In genomic region chr1:59917785-59918180, GRCh38 we compare ENCODE assay signal across 16 cellular contexts. TPM values are rescaled to one million over a fixed set of nuclear protein-coding genes. Genes with fewer than 3 reads are reported as not detected.
DNase-seq lines count a peak whose midpoint lies in the region; ATAC-seq and TF ChIP-seq lines count a peak whose summit lies in the region.
"Had no signal": no experiment of that assay in that cellular context is flagged by ENCODE, and none has a peak within 500 bp of the region (broad histone marks: within the 10 kb centered on the region; RNA-seq: fewer than 3 reads in every experiment).

No MANE protein-coding gene starts in this region.

- H3K9me3 ChIP-seq in right cardiac atrium (ENCODE audit: control insufficient read depth, low read length) (no peaks in the 10 kb centered on the region), A673 (ENCODE audit: low read depth, low read length, poor library complexity, severe bottlenecking) (no peaks in the 10 kb centered on the region)
- H3K9me3 ChIP-seq in CD4-positive, alpha-beta memory T cell (ENCODE audit: control insufficient read depth in 1 of 2, low read length in 2 of 2) = no peaks in the 10 kb centered on the region
- H3K9me3 ChIP-seq: A549, Caco-2 had no signal

- H3K36me3 ChIP-seq in CD4-positive, alpha-beta memory T cell (ENCODE audit: insufficient read depth, low read length) = no peaks in the 10 kb centered on the region
- H3K36me3 ChIP-seq in A673 (ENCODE audit: insufficient read depth, low read length, poor library complexity, severe bottlenecking) = no peaks in the 10 kb centered on the region

- intact Hi-C loops in right cardiac atrium (cut with DNase I) (no loop called here), cardiac septum (cut with DNase I) (no loop called here), dorsolateral prefrontal cortex (cut with DNase I) (no loop called here), A673 (cut with micrococcal nuclease; ENCODE audit: unreplicated experiment) (no loop called here)
- intact Hi-C loops in CD4-positive, alpha-beta memory T cell (cut with micrococcal nuclease) = no loop called here

- peaks cover 13 to 15% of the 10 kb centered on the region in 2 donors for H3K27me3 Mint-ChIP-seq in CD4-positive, alpha-beta memory T cell

- H3K27me3 ChIP-seq in right cardiac atrium (ENCODE audit: control insufficient read depth, insufficient read depth) = no peaks in the 10 kb centered on the region
- H3K27me3 ChIP-seq in dorsolateral prefrontal cortex = no peaks in the 10 kb centered on the region
- H3K27me3 ChIP-seq in CD4-positive, alpha-beta memory T cell (ENCODE audit: insufficient read depth, low read length) = no peaks in the 10 kb centered on the region
- H3K27me3 ChIP-seq in A673 (replicated peaks; ENCODE audit: insufficient read depth, low read depth, low read length, poor library complexity) = peaks cover 11% of the 10 kb centered on the region

- H3K36me3 Mint-ChIP-seq in CD4-positive, alpha-beta memory T cell = no peaks in the 10 kb centered on the region
- H3K36me3 Mint-ChIP-seq: CD14-positive monocyte; CD8-positive, alpha-beta memory T cell had no signal

- H3K27ac ChIP-seq in right cardiac atrium (ENCODE audit: low read length) (peak overlapping the region; percentile 56), dorsolateral prefrontal cortex (peak overlapping the region; percentile 89 to 100 (median 97)), A673 (ENCODE audit: low read depth, low read length, poor library complexity, severe bottlenecking) (no peak overlapping the region)
- no peak overlapping the region for H3K27ac ChIP-seq in CD4-positive, alpha-beta memory T cell (ENCODE audit: low read depth, low read length)
- H3K27ac ChIP-seq: A549 had no signal

- no peak overlapping the region for H3K4me3 ChIP-seq in right cardiac atrium (ENCODE audit: low read length)
- peak overlapping the region in 7 of 59 donors; percentile 0 to 57 (median 35) for H3K4me3 ChIP-seq in dorsolateral prefrontal cortex
- H3K4me3 ChIP-seq in CD4-positive, alpha-beta memory T cell (ENCODE audit: low read length in 2 of 2) = no peak overlapping the region
- H3K4me3 ChIP-seq in A673 (ENCODE audit: low read depth, low read length, poor library complexity, severe bottlenecking) = no peak overlapping the region
- H3K4me3 ChIP-seq: A549 had no signal

- POLR2A ChIA-PET in CD4-positive, alpha-beta memory T cell (lab: Charles Lee; ENCODE audit: partially characterized antibody) = no interaction called here
- POLR2A ChIA-PET in A673 (lab: Charles Lee; ENCODE audit: low non-redundant PET) = no interaction called here

- no peak overlapping the region for H3K27ac Mint-ChIP-seq in CD4-positive, alpha-beta memory T cell
- H3K27ac Mint-ChIP-seq: CD14-positive monocyte, H9 had no signal

- H3K9me3 Mint-ChIP-seq in CD4-positive, alpha-beta memory T cell = no peaks in the 10 kb centered on the region
- H3K9me3 Mint-ChIP-seq: H9 had no signal

- ATAC-seq in right cardiac atrium = no peak
- ATAC-seq in HG03135 (IDR thresholded peaks at IDR 0.05; ENCODE audit: unreplicated experiment) = no peak
- ATAC-seq: A549, HepG2 had no signal

- H3K4me1 ChIP-seq in right cardiac atrium (ENCODE audit: control insufficient read depth, insufficient read depth, low read length) (peaks cover 6% of the 10 kb centered on the region), A673 (ENCODE audit: insufficient read depth, low read length, poor library complexity, severe bottlenecking) (no peaks in the 10 kb centered on the region)
- H3K4me1 ChIP-seq in CD4-positive, alpha-beta memory T cell (ENCODE audit: insufficient read depth, low read length) = no peaks in the 10 kb centered on the region
- H3K4me1 ChIP-seq: A549, Caco-2 had no signal

- no peak for DNase-seq in right cardiac atrium
- no peak for DNase-seq in cardiac septum (ENCODE audit: low spot score)
- DNase-seq in dorsolateral prefrontal cortex = no peak
- peak; percentile 37 for DNase-seq in pons (ENCODE audit: low spot score)
- DNase-seq in CD4-positive, alpha-beta memory T cell = no peak
- no peak for DNase-seq in A673 (ENCODE audit: low spot score)
- DNase-seq: Caco-2; CD8-positive, alpha-beta memory T cell; DND-41; GDM1; GOT3; H9 had no signal

- CTCF ChIA-PET in CD4-positive, alpha-beta memory T cell (lab: Charles Lee; ENCODE audit: partially characterized antibody) = no interaction called here
- CTCF ChIA-PET in A673 (lab: Charles Lee) = no interaction called here

- no TSS peak for BruUV-seq in A673 (replicated peaks; lab: Mats Ljungman, UMichigan)

- WGBS in right cardiac atrium = 96% methylated on average over 2 of the region's 2 CpGs

- no peak overlapping the region for H3K4me3 Mint-ChIP-seq in CD4-positive, alpha-beta memory T cell
- H3K4me3 Mint-ChIP-seq: CD14-positive monocyte; CD8-positive, alpha-beta memory T cell; H9 had no signal

- H3K4me1 Mint-ChIP-seq in CD4-positive, alpha-beta memory T cell = no peaks in the 10 kb centered on the region
- H3K4me1 Mint-ChIP-seq: CD14-positive monocyte, H9 had no signal

- no peak for TF ChIP-seq CTCF in dorsolateral prefrontal cortex (IDR thresholded peaks at IDR 0.05 in 54 of 56, conservative IDR thresholded peaks at IDR 0.05 in 2 of 56; ENCODE audit: low read depth in 1 of 56, partially characterized antibody in 56 of 56)
- TF ChIP-seq CTCF in A673 (conservative IDR thresholded peaks at IDR 0.05; ENCODE audit: low read depth, low read length) = no peak

RNA-seq across cellular contexts. Expression of gene CYP2J2, which starts 8.8 kb away (rescaled TPM):
- total RNA-seq in right cardiac atrium (100 to 1,000 TPM in 1 of 4 donors, 10 to 100 TPM in 3; 50.5 to 112 (median 63.4) TPM), cardiac septum (160 TPM), dorsolateral prefrontal cortex (10 to 100 TPM; 11.0 to 52.5 (median 23.8) TPM), A673 (2021) (1.8 and 1.9 TPM in 2 replicates)
- 75.3 TPM for polyA plus RNA-seq in right cardiac atrium
- under 1 TPM; 0.20 to 0.28 TPM for total RNA-seq in CD4-positive, alpha-beta memory T cell
- polyA plus RNA-seq in CD4-positive, alpha-beta memory T cell = under 1 TPM in 1 of 2 donors, not detected in 1; 0.59 TPM
- polyA plus RNA-seq: CD14-positive monocyte had no signal

Comparison
In these comparisons a context has a peak if more than half of its experiments do, and no peak if none do; other contexts are left out.
1. H3K27ac ChIP-seq: peak in right cardiac atrium (single experiment) and dorsolateral prefrontal cortex (59 of 59); none in CD4-positive, alpha-beta memory T cell (single experiment) and A673 (single experiment).